8 cellular contexts compared by ENCODE assay signal in the genomic region with DNA sequence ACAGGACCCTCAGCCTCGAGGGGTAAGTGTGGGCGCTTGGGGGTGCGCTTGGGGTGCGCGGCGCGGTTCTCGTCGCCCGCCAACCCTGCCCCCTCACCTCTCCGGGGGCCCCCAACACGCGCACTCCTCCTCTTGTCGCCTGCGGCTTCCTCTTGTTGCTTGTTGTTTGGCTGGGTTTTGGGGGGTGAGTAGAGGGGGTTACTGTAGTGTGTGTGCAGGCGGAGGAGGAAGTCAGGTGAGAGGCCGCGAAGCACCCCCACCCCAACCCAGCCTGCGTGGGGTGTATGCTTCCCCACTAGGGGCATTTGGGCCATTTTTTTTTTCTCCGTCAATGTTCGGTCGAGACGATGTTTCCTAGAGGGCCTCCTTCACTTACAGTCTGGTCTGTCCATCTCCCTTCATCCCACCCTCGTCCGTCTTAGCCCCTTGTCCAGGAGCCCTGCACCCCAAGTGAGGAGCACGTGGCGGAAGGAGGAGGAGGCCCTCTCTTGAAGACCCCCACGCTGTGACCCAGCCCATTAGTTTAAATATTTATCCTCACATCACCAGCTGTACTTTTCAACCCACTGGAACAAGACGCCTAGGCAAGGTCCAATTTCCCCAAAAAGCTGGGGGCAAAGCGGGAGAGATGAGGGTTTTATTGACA. TPM values are rescaled to one million over a fixed set of nuclear protein-coding genes. Genes with fewer than 3 reads are reported as not detected.
DNase-seq lines count a peak whose midpoint lies in the region; ATAC-seq, FAIRE-seq and TF ChIP-seq lines count a peak whose summit lies in the region.

No MANE protein-coding gene starts in this region.

- H3K4me3 ChIP-seq in AG09309 (ENCODE audit: control insufficient read depth, low read depth, low read length) (peak overlapping the region; percentile 56), NB4 (ENCODE audit: low read depth, low read length) (peak overlapping the region; percentile 52), heart left ventricle (peak overlapping the region; percentile 17 to 69 (median 60)), sigmoid colon (peak overlapping the region; percentile 39 to 71 (median 69))

- intact Hi-C loops in heart left ventricle (cut with DNase I) (loop anchor here in 1 of 10 donors (2.0 kb wide), 1 partner anchor 19 kb away; no protein-coding TSS in a partner anchor), sigmoid colon (cut with DNase I) (loop anchor here (2.0 to 10.0 kb wide), 2 partner anchors 57 to 471 kb away; no protein-coding TSS in a partner anchor)

- FAIRE-seq in GM19239 (lab: Jason Lieb, UNC) = no peak

- DNase-seq in AG09309 (ENCODE audit: low read depth) (no peak), NB4 (ENCODE audit: low read depth) (peak; percentile 51), heart left ventricle (peak in 2 of 5 donors; percentile 28 to 50), sigmoid colon (peak; percentile 63), GM19239 (ENCODE audit: insufficient read length, low spot score) (no peak)
- peak; percentile 79 for DNase-seq in activated T-cell treated with anti-CD3 and anti-CD28 coated beads, Interleukin-2, amount 50 U/mL, for 1 hour

- H3K36me3 ChIP-seq in heart left ventricle = no peaks in the 10 kb centered on the region
- no peaks in the 10 kb centered on the region for H3K36me3 ChIP-seq in sigmoid colon

- WGBS in heart left ventricle, 4 donors = 8 to 9% (median 8%) methylated on average over 27 to 30 of the region's 30 CpGs
- 1% methylated on average over 30 of the region's 30 CpGs for WGBS in sigmoid colon, 2 donors

- H3K4me1 ChIP-seq in heart left ventricle = peaks cover 0 to 23% (median 16%) of the 10 kb centered on the region in 12 donors
- H3K4me1 ChIP-seq in sigmoid colon = peaks cover 0 to 31% (median 27%) of the 10 kb centered on the region in 4 donors

- H3K27ac ChIP-seq in heart left ventricle (peak overlapping the region in 2 of 12 donors; percentile 64 to 71), sigmoid colon (peak overlapping the region in 3 of 4 donors; percentile 82 to 89 (median 83))

- H3K9me3 ChIP-seq in heart left ventricle = peaks cover 0 to 18% (median 6%) of the 10 kb centered on the region in 12 donors
- no peaks in the 10 kb centered on the region for H3K9me3 ChIP-seq in sigmoid colon

- TF ChIP-seq POLR2A in NB4 (IDR thresholded peaks at IDR 0.05; ENCODE audit: extremely low read depth, insufficient read length) = no peak
- no peak for TF ChIP-seq POLR2A in heart left ventricle (IDR thresholded peaks at IDR 0.05)
- TF ChIP-seq POLR2A in sigmoid colon (IDR thresholded peaks at IDR 0.05) = no peak

- ATAC-seq in GM21367 (IDR thresholded peaks at IDR 0.05; ENCODE audit: unreplicated experiment) (peak; percentile 13), heart left ventricle (peak in 2 of 4 donors; percentile 4 to 20), GM18873 (IDR thresholded peaks at IDR 0.05; ENCODE audit: low FRiP score, unreplicated experiment) (no peak)

- peaks cover 0 to 42% (median 10%) of the 10 kb centered on the region in 9 donors for H3K27me3 ChIP-seq in heart left ventricle
- H3K27me3 ChIP-seq in sigmoid colon = no peaks in the 10 kb centered on the region

- TF ChIP-seq CTCF in AG09309 (IDR thresholded peaks at IDR 0.05; ENCODE audit: control insufficient read depth, insufficient read depth, low read depth, low read length, missing control alignments) = no peak
- peak; percentile 14 for TF ChIP-seq CTCF in NB4 (IDR thresholded peaks at IDR 0.05; ENCODE audit: low read depth, low read length)
- TF ChIP-seq CTCF in heart left ventricle (IDR thresholded peaks at IDR 0.05) = no peak
- TF ChIP-seq CTCF in sigmoid colon (IDR thresholded peaks at IDR 0.05) = peak in 1 of 4 experiments; percentile 22

- TF ChIP-seq EP300 in sigmoid colon (IDR thresholded peaks at IDR 0.05) = no peak

RNA-seq across cellular contexts. Expression of a gene that starts 20.4 kb away (rescaled TPM):
- total RNA-seq in heart left ventricle (10 to 100 TPM; 38.2 to 63.4 (median 41.3) TPM), sigmoid colon (100 to 1,000 TPM in 2 of 4 donors, 10 to 100 TPM in 2; 56.7 to 135 (median 93.4) TPM)
- polyA plus RNA-seq in heart left ventricle (10 to 100 TPM; 16.5 to 17.7 TPM), sigmoid colon (10 to 100 TPM in 1 of 3 donors, 1 to 10 TPM in 2; 5.5 to 24.1 (median 9.0) TPM)

Comparison
In these comparisons a context has a peak if more than half of its experiments do, and no peak if none do; other contexts are left out.
1. DNase-seq: peak in NB4 (single experiment), activated T-cell treated with anti-CD3 and anti-CD28 coated beads, Interleukin-2, amount 50 U/mL, for 1 hour (single experiment) and sigmoid colon (single experiment); none in AG09309 (single experiment) and GM19239 (single experiment).
2. Peak in every context shown above with its lines, with median percentiles within 50 percentile points of each other: H3K4me3 ChIP-seq.